In genomic region chr5:75045071-75045470, GRCh38 we compare ENCODE assay signal across 19 cellular contexts. TPM values are rescaled to one million over a fixed set of nuclear protein-coding genes. Genes with fewer than 3 reads are reported as not detected.
DNase-seq lines count a peak whose midpoint lies in the region; ATAC-seq and TF ChIP-seq lines count a peak whose summit lies in the region.
"Had no signal": no experiment of that assay in that cellular context is flagged by ENCODE, and none has a peak within 500 bp of the region (broad histone marks: within the 10 kb centered on the region; RNA-seq: fewer than 3 reads in every experiment).

No MANE protein-coding gene starts in this region.

- no peaks in the 10 kb centered on the region for H3F3A ChIP-seq in Loucy (ENCODE audit: low read depth)

- H3K27ac Mint-ChIP-seq in activated naive CD8-positive, alpha-beta T cell treated with anti-CD3 and anti-CD28 coated beads for 36 hours, result no peak overlapping the region
- peak overlapping the region; percentile 43 for H3K27ac Mint-ChIP-seq in stimulated activated naive CD8-positive, alpha-beta T cell treated with anti-CD3 and anti-CD28 coated beads, Interleukin-15, Interleukin-2, amounts not matched to agents 100 ng/mL and 50 ng/mL, for 24 hours

- no peaks in the 10 kb centered on the region for H3K9me2 ChIP-seq in Loucy (replicated peaks; ENCODE audit: low read depth, low read length)

- peak; percentile 17 for DNase-seq in activated naive CD8-positive, alpha-beta T cell treated with anti-CD3 and anti-CD28 coated beads for 36 hours
- no peak for DNase-seq in NCI-H2107 (lab: John Stamatoyannopoulos, UW)
- DNase-seq: ACHN, HCEC 1CT, Kasumi-1, NCI-H1105 treated with DMSO at 0.1 percent for 48 hours, NCI-H1694, NCI-H2227 treated with DMSO at 0.1 percent for 48 hours, NCI-H524, NCI-H82, PC-9, SIG-M5 had no signal

- H3K9me3 ChIP-seq in Loucy (ENCODE audit: insufficient read depth, low read depth, low read length) (no peaks in the 10 kb centered on the region), OCI-LY3 (ENCODE audit: insufficient read depth, low read length) (no peaks in the 10 kb centered on the region)

- H3K9ac ChIP-seq in Loucy (ENCODE audit: low read depth, low read length, poor library complexity, severe bottlenecking), result no peak overlapping the region
- H3K9ac ChIP-seq in OCI-LY3 (ENCODE audit: low read length), result no peak overlapping the region

- H3K4me3 ChIP-seq in Loucy (ENCODE audit: low read length, poor library complexity, severe bottlenecking), result no peak overlapping the region
- H3K4me3 ChIP-seq in OCI-LY3 (ENCODE audit: low read length), result no peak overlapping the region
- H3K4me3 ChIP-seq: PC-9 had no signal

- H3K36me3 ChIP-seq in Loucy (ENCODE audit: insufficient read depth, low read length) (peaks cover 19% of the 10 kb centered on the region; the same call in 1 of the 2 replicates), OCI-LY3 (replicated peaks; ENCODE audit: low read depth, low read length) (no peaks in the 10 kb centered on the region)

- H3K27me3 ChIP-seq in Loucy (ENCODE audit: insufficient read depth, low read length, poor library complexity, severe bottlenecking), result no peaks in the 10 kb centered on the region
- H3K27me3 ChIP-seq in OCI-LY3 (ENCODE audit: low read depth, low read length), result 0 out of 2 replicates have a peak, but pooled peaks cover 4% of the 10 kb centered on the region

- H3K4me2 ChIP-seq in Loucy (ENCODE audit: low read depth, low read length, poor library complexity, severe bottlenecking) (peak overlapping the region; percentile 11), OCI-LY3 (ENCODE audit: low read length) (peak overlapping the region; percentile 97)
- H3K4me2 ChIP-seq: PC-9 had no signal

- no peaks in the 10 kb centered on the region for H3K27me3 Mint-ChIP-seq in activated naive CD8-positive, alpha-beta T cell treated with anti-CD3 and anti-CD28 coated beads for 36 hours
- H3K27me3 Mint-ChIP-seq in stimulated activated naive CD8-positive, alpha-beta T cell treated with anti-CD3 and anti-CD28 coated beads, Interleukin-15, Interleukin-2, amounts not matched to agents 100 ng/mL and 50 ng/mL, for 24 hours, result peaks cover 4% of the 10 kb centered on the region

- peaks cover 68% of the 10 kb centered on the region for H3K4me1 Mint-ChIP-seq in activated naive CD8-positive, alpha-beta T cell treated with anti-CD3 and anti-CD28 coated beads for 36 hours
- H3K4me1 Mint-ChIP-seq in stimulated activated naive CD8-positive, alpha-beta T cell treated with anti-CD3 and anti-CD28 coated beads, Interleukin-15, Interleukin-2, amounts not matched to agents 100 ng/mL and 50 ng/mL, for 24 hours (ENCODE audit: low read depth), result peaks cover 66% of the 10 kb centered on the region

- no peak for TF ChIP-seq CTCF in Loucy (conservative IDR thresholded peaks at IDR 0.05; ENCODE audit: low read length)
- TF ChIP-seq CTCF in OCI-LY3 (IDR thresholded peaks at IDR 0.05; ENCODE audit: low read depth, low read length), result no peak

- ATAC-seq in GM21825 (IDR thresholded peaks at IDR 0.05; ENCODE audit: unreplicated experiment) (no peak), GM19463 (IDR thresholded peaks at IDR 0.05; ENCODE audit: unreplicated experiment) (no peak)
- ATAC-seq: SK-N-SH treated with all-trans-retinoic acid at 6 μM for 48 hours had no signal

- no peak overlapping the region for H3K27ac ChIP-seq in OCI-LY3 (ENCODE audit: low read length)
- H3K27ac ChIP-seq: PC-9, RWPE1 had no signal

- no peaks in the 10 kb centered on the region for H4K20me1 ChIP-seq in Loucy (ENCODE audit: insufficient read depth, low read length, poor library complexity, severe bottlenecking)
- no peaks in the 10 kb centered on the region for H4K20me1 ChIP-seq in OCI-LY3 (ENCODE audit: insufficient read depth, low read length)

- peaks cover 2% of the 10 kb centered on the region for H3K9me3 Mint-ChIP-seq in activated naive CD8-positive, alpha-beta T cell treated with anti-CD3 and anti-CD28 coated beads for 36 hours
- H3K9me3 Mint-ChIP-seq in stimulated activated naive CD8-positive, alpha-beta T cell treated with anti-CD3 and anti-CD28 coated beads, Interleukin-15, Interleukin-2, amounts not matched to agents 100 ng/mL and 50 ng/mL, for 24 hours, result no peaks in the 10 kb centered on the region

- H3K4me3 Mint-ChIP-seq in activated naive CD8-positive, alpha-beta T cell treated with anti-CD3 and anti-CD28 coated beads for 36 hours, result no peak overlapping the region
- no peak overlapping the region for H3K4me3 Mint-ChIP-seq in stimulated activated naive CD8-positive, alpha-beta T cell treated with anti-CD3 and anti-CD28 coated beads, Interleukin-15, Interleukin-2, amounts not matched to agents 100 ng/mL and 50 ng/mL, for 24 hours

- H3K79me2 ChIP-seq in Loucy (ENCODE audit: insufficient read depth, low read length), result peaks cover 52% of the 10 kb centered on the region
- no peaks in the 10 kb centered on the region for H3K79me2 ChIP-seq in OCI-LY3 (ENCODE audit: low read length)

- H3K36me3 Mint-ChIP-seq in activated naive CD8-positive, alpha-beta T cell treated with anti-CD3 and anti-CD28 coated beads for 36 hours, result peaks cover 47% of the 10 kb centered on the region
- peaks cover 24% of the 10 kb centered on the region for H3K36me3 Mint-ChIP-seq in stimulated activated naive CD8-positive, alpha-beta T cell treated with anti-CD3 and anti-CD28 coated beads, Interleukin-15, Interleukin-2, amounts not matched to agents 100 ng/mL and 50 ng/mL, for 24 hours (ENCODE audit: low read depth)

- H2AFZ ChIP-seq in Loucy (ENCODE audit: low read length) (no peak overlapping the region), OCI-LY3 (ENCODE audit: low read depth, low read length) (no peak overlapping the region)
- H2AFZ ChIP-seq: PC-9 had no signal

- H3K4me1 ChIP-seq in Loucy (ENCODE audit: insufficient read depth, low read length, poor library complexity, severe bottlenecking), result peaks cover 68% of the 10 kb centered on the region
- peaks cover 42% of the 10 kb centered on the region for H3K4me1 ChIP-seq in OCI-LY3 (ENCODE audit: low read length)

RNA-seq across cellular contexts. Expression of gene GCNT4, which starts 7.3 kb away (rescaled TPM):
- total RNA-seq in activated naive CD8-positive, alpha-beta T cell treated with anti-CD3 and anti-CD28 coated beads for 36 hours, result 1 to 10 TPM; 1.6 to 1.7 TPM
